Comparison of ENCODE assay signal across 13 cellular contexts in genomic region chr6:151723152-151723551, GRCh38.
A peak's percentile ranks its signal among the peaks of the same experiment; 100 is the strongest.
DNase-seq lines count a peak whose midpoint lies in the region; ATAC-seq, FAIRE-seq and TF ChIP-seq lines count a peak whose summit lies in the region.
"Had no signal": no experiment of that assay in that cellular context is flagged by ENCODE, and none has a peak within 500 bp of the region (broad histone marks: within the 10 kb centered on the region; RNA-seq: fewer than 3 reads in every experiment).

No MANE protein-coding gene starts in this region.

- no peak overlapping the region for H3K4me3 ChIP-seq in naive thymus-derived CD4-positive, alpha-beta T cell (ENCODE audit: low read length)
- H3K4me3 ChIP-seq: psoas muscle, suprapubic skin had no signal

- no peak for FAIRE-seq in GM12892 (lab: Jason Lieb, UNC)
- no peak for FAIRE-seq in D721Med (lab: Jason Lieb, UNC)
- FAIRE-seq: TTC549 had no signal

- no peaks in the 10 kb centered on the region for H3K36me3 ChIP-seq in naive thymus-derived CD4-positive, alpha-beta T cell (ENCODE audit: control insufficient read depth in 2 of 3, insufficient read depth in 3 of 3, low read length in 3 of 3)
- H3K36me3 ChIP-seq: suprapubic skin had no signal

- intact Hi-C loops in naive thymus-derived CD4-positive, alpha-beta T cell (cut with micrococcal nuclease): loop anchor here (1.0 to 2.0 kb wide), 2 partner anchors 32 to 34 kb away; no protein-coding TSS in a partner anchor

- peaks cover 0 to 7% (median 0%) of the 10 kb centered on the region in 5 donors for H3K27me3 Mint-ChIP-seq in naive thymus-derived CD4-positive, alpha-beta T cell

- DNase-seq in GM12892 (ENCODE audit: insufficient read length) (peak; percentile 11), RKO (ENCODE audit: low spot score) (no peak), D721Med (ENCODE audit: insufficient read length, low spot score) (no peak), SIG-M5 treated with dmso at 0.1 percent for 504 hours (lab: John Stamatoyannopoulos, UW; ENCODE audit: unreplicated experiment) (no peak), substantia nigra (lab: John Stamatoyannopoulos, UW) (no peak)
- DNase-seq in naive thymus-derived CD4-positive, alpha-beta T cell: peak in 7 of 9 donors; percentile 9 to 61 (median 37)
- DNase-seq: DMS153, NCI-H2081, psoas muscle had no signal

- POLR2A ChIA-PET in naive thymus-derived CD4-positive, alpha-beta T cell (lab: Charles Lee): no interaction called here

- H3K4me1 ChIP-seq in naive thymus-derived CD4-positive, alpha-beta T cell (ENCODE audit: control insufficient read depth in 2 of 2, insufficient read depth in 2 of 2, low read length in 2 of 2): peaks cover 0 to 4% of the 10 kb centered on the region in 2 donors
- H3K4me1 ChIP-seq: psoas muscle, suprapubic skin had no signal

- H3K27ac ChIP-seq in naive thymus-derived CD4-positive, alpha-beta T cell (ENCODE audit: low read depth, low read length): no peak overlapping the region
- no peak overlapping the region for H3K27ac ChIP-seq in substantia nigra (ENCODE audit: low read depth, low read length, poor library complexity, severe bottlenecking)
- H3K27ac ChIP-seq: psoas muscle, suprapubic skin had no signal

- no peaks in the 10 kb centered on the region for H3K27me3 ChIP-seq in naive thymus-derived CD4-positive, alpha-beta T cell (ENCODE audit: control insufficient read depth in 2 of 2, insufficient read depth in 2 of 2, low read length in 2 of 2)
- H3K27me3 ChIP-seq: suprapubic skin had no signal

- no peaks in the 10 kb centered on the region for H3K9me3 ChIP-seq in naive thymus-derived CD4-positive, alpha-beta T cell (ENCODE audit: control insufficient read depth in 2 of 3, low read length in 3 of 3)
- H3K9me3 ChIP-seq: psoas muscle, suprapubic skin had no signal

- peaks cover 0 to 57% (median 29%) of the 10 kb centered on the region in 7 donors for H3K4me1 Mint-ChIP-seq in naive thymus-derived CD4-positive, alpha-beta T cell

- H3K4me3 Mint-ChIP-seq in naive thymus-derived CD4-positive, alpha-beta T cell: peak overlapping the region in 2 of 10 donors; percentile 28 to 33

- ATAC-seq in GM21367 (IDR thresholded peaks at IDR 0.05; ENCODE audit: unreplicated experiment) (peak; percentile 78), HG03439 (IDR thresholded peaks at IDR 0.05; ENCODE audit: unreplicated experiment) (peak; percentile 89)
- ATAC-seq in naive thymus-derived CD4-positive, alpha-beta T cell: peak; percentile 63
- ATAC-seq: psoas muscle had no signal

- H3K36me3 Mint-ChIP-seq in naive thymus-derived CD4-positive, alpha-beta T cell: peaks cover 0 to 23% (median 7%) of the 10 kb centered on the region in 5 donors

- TF ChIP-seq CTCF in D721Med (IDR thresholded peaks at IDR 0.05; ENCODE audit: insufficient read depth, missing control alignments): no peak

- TF ChIP-seq POLR2A in GM12892 (IDR thresholded peaks at IDR 0.05; ENCODE audit: low read depth, low read length): no peak

- H3K9me3 Mint-ChIP-seq in naive thymus-derived CD4-positive, alpha-beta T cell: peaks cover 0 to 2% (median 0%) of the 10 kb centered on the region in 11 donors

- CTCF ChIA-PET in naive thymus-derived CD4-positive, alpha-beta T cell (lab: Charles Lee): no interaction called here

- peak overlapping the region in 7 of 9 donors; percentile 5 to 83 (median 61) for H3K27ac Mint-ChIP-seq in naive thymus-derived CD4-positive, alpha-beta T cell

Comparison
In these comparisons a context has a peak if more than half of its experiments do, and no peak if none do; other contexts are left out.
1. DNase-seq: peak in GM12892 (single experiment) and naive thymus-derived CD4-positive, alpha-beta T cell (7 of 9); none in RKO (single experiment), D721Med (single experiment), SIG-M5 treated with dmso at 0.1 percent for 504 hours (single experiment) and substantia nigra (0 of 49).
2. Peak in every context shown above with its lines, with median percentiles within 50 percentile points of each other: ATAC-seq.